In the genomic region with DNA sequence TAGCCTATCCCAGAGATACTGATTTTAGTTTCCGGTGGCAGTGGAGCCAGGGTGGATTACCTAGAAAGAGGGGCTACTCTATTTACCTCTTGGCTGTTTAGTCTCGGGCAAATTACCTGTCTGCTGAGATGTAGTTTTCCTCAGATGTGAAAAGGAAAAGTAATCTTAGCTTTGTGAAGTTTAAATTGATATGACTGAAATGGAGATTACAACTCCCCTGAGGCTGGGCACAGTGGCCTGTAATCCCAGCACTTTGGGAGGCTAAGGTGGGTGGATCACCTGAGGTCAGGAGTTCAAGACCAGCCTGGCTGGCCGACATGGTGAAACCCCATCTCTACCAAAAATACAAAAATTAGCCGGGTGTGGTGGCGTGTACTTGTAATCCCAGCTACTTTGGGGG, we compare ENCODE assay signal across 8 cellular contexts. TPM values are rescaled to one million over a fixed set of nuclear protein-coding genes. Genes with fewer than 3 reads are reported as not detected.
A peak's percentile ranks its signal among the peaks of the same experiment; 100 is the strongest.
DNase-seq lines count a peak whose midpoint lies in the region; ATAC-seq and TF ChIP-seq lines count a peak whose summit lies in the region.
"Not testable (repeated sequence)": the region's sequence is repeated elsewhere in the genome, so short reads cannot be mapped to it uniquely, and the experiment has no call there.

No MANE protein-coding gene starts in this region.

- H3K36me3 ChIP-seq in esophagus (ENCODE audit: control insufficient read depth in 2 of 2, insufficient read depth in 2 of 2, low read length in 1 of 2): peaks cover 20 to 27% of the 10 kb centered on the region in 2 donors
- peaks cover 0 to 48% of the 10 kb centered on the region in 2 donors for H3K36me3 ChIP-seq in left lung
- peaks cover 32% of the 10 kb centered on the region for H3K36me3 ChIP-seq in thymus (ENCODE audit: control insufficient read depth, insufficient read depth)

- in situ Hi-C loops in astrocyte of the cerebellum (cut with HindIII; ENCODE audit: low sequenced_read_pairs): not testable (repeated sequence)

- H3K4me1 ChIP-seq in esophagus (ENCODE audit: control insufficient read depth in 2 of 2, insufficient read depth in 2 of 2, low read length in 1 of 2): not testable (repeated sequence)
- peaks cover 24 to 64% of the 10 kb centered on the region in 2 donors for H3K4me1 ChIP-seq in left lung
- H3K4me1 ChIP-seq in thymus (ENCODE audit: control insufficient read depth, insufficient read depth, low read length): peaks cover 11% of the 10 kb centered on the region

- TF ChIP-seq CTCF in C4-2B (conservative IDR thresholded peaks at IDR 0.05); VCaP (conservative IDR thresholded peaks at IDR 0.05); astrocyte of the cerebellum (IDR thresholded peaks at IDR 0.05; ENCODE audit: low read depth, low read length, missing control alignments); left lung (IDR thresholded peaks at IDR 0.05); osteocyte (IDR thresholded peaks at IDR 0.05): not testable (repeated sequence)

- not testable (repeated sequence) for ATAC-seq in left lung

- H3K27ac ChIP-seq in C4-2B (peak overlapping the region; percentile 99), VCaP (peak overlapping the region; percentile 94), esophagus (ENCODE audit: low read depth in 2 of 2, low read length in 1 of 2) (peak overlapping the region in 1 of 2 donors; percentile 65), left lung (peak overlapping the region in 1 of 2 donors; percentile 92), thymus (ENCODE audit: low read depth) (peak overlapping the region; percentile 48)

- 40 to 44% methylated on average over 5 of the region's 5 CpGs for WGBS in esophagus, 2 donors
- WGBS in thymus: 89% methylated on average over 5 of the region's 5 CpGs

- not testable (repeated sequence) for H3K27me3 ChIP-seq in esophagus (ENCODE audit: control insufficient read depth in 1 of 2, insufficient read depth in 2 of 2, low read length in 2 of 2); left lung; thymus (ENCODE audit: control insufficient read depth, insufficient read depth)

- not testable (repeated sequence) for H3K36me3 Mint-ChIP-seq in IgD-negative memory B cell
- H3K36me3 Mint-ChIP-seq in osteocyte (ENCODE audit: unreplicated experiment): peaks cover 22% of the 10 kb centered on the region

- not testable (repeated sequence) for DNase-seq in astrocyte of the cerebellum (ENCODE audit: low read depth); left lung; osteocyte (ENCODE audit: extremely low spot score, unreplicated experiment)

- intact Hi-C loops in left lung (cut with DNase I): not testable (repeated sequence)

- H3K4me1 Mint-ChIP-seq in IgD-negative memory B cell: peaks cover 16 to 40% (median 25%) of the 10 kb centered on the region in 3 donors
- peaks cover 43% of the 10 kb centered on the region for H3K4me1 Mint-ChIP-seq in osteocyte (ENCODE audit: unreplicated experiment)

- peak overlapping the region; percentile 97 to 100 (median 99) for H3K4me3 Mint-ChIP-seq in IgD-negative memory B cell
- H3K4me3 Mint-ChIP-seq in osteocyte (ENCODE audit: unreplicated experiment): peak overlapping the region; percentile 99

- not testable (repeated sequence) for H3K9me3 ChIP-seq in esophagus (ENCODE audit: control insufficient read depth in 2 of 2, insufficient read depth in 1 of 2, low read depth in 1 of 2, low read length in 1 of 2); left lung; thymus (ENCODE audit: control insufficient read depth)

- H3K27ac Mint-ChIP-seq in IgD-negative memory B cell: peak overlapping the region; percentile 46 to 97 (median 91)
- peak overlapping the region; percentile 97 for H3K27ac Mint-ChIP-seq in osteocyte (ENCODE audit: unreplicated experiment)

- H3K9me3 Mint-ChIP-seq in IgD-negative memory B cell; osteocyte (ENCODE audit: unreplicated experiment): not testable (repeated sequence)

- H3K27me3 Mint-ChIP-seq in IgD-negative memory B cell; osteocyte (ENCODE audit: unreplicated experiment): not testable (repeated sequence)

- H3K4me3 ChIP-seq in astrocyte of the cerebellum (ENCODE audit: low read depth, low read length): peak overlapping the region; percentile 72
- peak overlapping the region; percentile 76 to 78 for H3K4me3 ChIP-seq in esophagus (ENCODE audit: low read depth in 1 of 2, low read length in 2 of 2)
- peak overlapping the region; percentile 91 to 98 for H3K4me3 ChIP-seq in left lung
- H3K4me3 ChIP-seq in thymus (ENCODE audit: low read length): peak overlapping the region; percentile 81

RNA-seq across cellular contexts. Expression of a gene that starts 25.0 kb away (rescaled TPM):
- 73.6 TPM for polyA plus RNA-seq in IgD-negative memory B cell
- 1 to 10 TPM; 2.7 to 2.8 TPM for polyA plus RNA-seq in esophagus
- total RNA-seq in left lung: 10 to 100 TPM; 58.0 to 97.7 TPM
- total RNA-seq in osteocyte: 1.3 and 1.9 TPM in 2 replicates
- polyA plus RNA-seq in thymus: 39.8 TPM

RNA-seq across cellular contexts. Expression of a gene that starts 51.6 kb away (rescaled TPM):
- 1.7 TPM for polyA plus RNA-seq in IgD-negative memory B cell
- under 1 TPM; 0.53 to 0.65 TPM for polyA plus RNA-seq in esophagus
- total RNA-seq in left lung: 1 to 10 TPM; 2.9 to 3.8 TPM
- 1.8 and 2.0 TPM in 2 replicates for total RNA-seq in osteocyte
- polyA plus RNA-seq in thymus: 2.1 TPM

RNA-seq across cellular contexts. Expression of a gene that starts 59.5 kb away (rescaled TPM):
- polyA plus RNA-seq in IgD-negative memory B cell (2,178 TPM), esophagus (100 to 1,000 TPM; 260 to 626 TPM), thymus (820 TPM)
- total RNA-seq in left lung (1,000 to 10,000 TPM; 1,151 to 1,430 TPM), osteocyte (1,191 and 1,207 TPM in 2 replicates)

Comparison
In these comparisons a context has a peak if more than half of its experiments do, and no peak if none do; other contexts are left out.
1. RNA of a gene that starts 25.0 kb away (polyA plus RNA-seq): 73.6 TPM in IgD-negative memory B cell (single experiment) and 39.8 TPM in thymus (single experiment); 2.7 to 2.8 TPM in esophagus; every median in the first group is over 10 times any median in the second.
2. Peak in every context shown above with its lines, with median percentiles within 50 percentile points of each other: H3K4me3 ChIP-seq.